16 cellular contexts compared by ENCODE assay signal in genomic region chr17:29091591-29092291, GRCh38. TPM values are rescaled to one million over a fixed set of nuclear protein-coding genes. Genes with fewer than 3 reads are reported as not detected.
DNase-seq lines count a peak whose midpoint lies in the region; ATAC-seq, FAIRE-seq and TF ChIP-seq lines count a peak whose summit lies in the region.
"Had no signal": no experiment of that assay in that cellular context is flagged by ENCODE, and none has a peak within 500 bp of the region (broad histone marks: within the 10 kb centered on the region; RNA-seq: fewer than 3 reads in every experiment).

No MANE protein-coding gene starts in this region.

- no peak for FAIRE-seq in urothelium cell line (lab: Jason Lieb, UNC)
- FAIRE-seq: GM19239 had no signal

- 0 out of 2 replicates have a peak, but pooled peaks cover 6% of the 10 kb centered on the region for H3K36me3 ChIP-seq in Panc1 (ENCODE audit: control insufficient read depth, insufficient read depth, low read length)

- H3K4me3 ChIP-seq in Panc1 (ENCODE audit: low read depth in 2 of 2, low read length in 2 of 2), result no peak overlapping the region
- H3K4me3 ChIP-seq: cardiac muscle cell, GM23338, MG63 had no signal

- H3K4me1 Mint-ChIP-seq in endothelial cell (ENCODE audit: unreplicated experiment) (peaks cover 11% of the 10 kb centered on the region), T-helper 17 cell (peaks cover 3% of the 10 kb centered on the region)

- CTCF ChIA-PET in Panc1 (lab: Charles Lee), result interaction anchor here (0.9 to 1.8 kb wide), 3 partner anchors 24 to 133 kb away, joined by 3 to 8 read pairs (median 4); no protein-coding TSS in a partner anchor

- no peaks in the 10 kb centered on the region for H3K9me3 Mint-ChIP-seq in endothelial cell (ENCODE audit: unreplicated experiment)
- H3K9me3 Mint-ChIP-seq: activated CD4-positive, alpha-beta memory T cell treated with anti-CD3 and anti-CD28 coated beads for 36 hours; T-helper 1 cell treated with Interleukin-12 subunit alpha and Interleukin-12 subunit beta and Interleukin-4 antibody, amounts not matched to agents 30 μg/mL and 1 μg/mL, for 36 hours had no signal

- H3K27me3 Mint-ChIP-seq in endothelial cell (ENCODE audit: unreplicated experiment), result peaks cover 11% of the 10 kb centered on the region
- H3K27me3 Mint-ChIP-seq in T-helper 17 cell, result no peaks in the 10 kb centered on the region
- H3K27me3 Mint-ChIP-seq: activated CD4-positive, alpha-beta memory T cell treated with anti-CD3 and anti-CD28 coated beads for 36 hours had no signal

- H3K36me3 Mint-ChIP-seq in endothelial cell (ENCODE audit: low read depth, unreplicated experiment) (peaks cover 53% of the 10 kb centered on the region), T-helper 17 cell (ENCODE audit: low read depth) (peaks cover 13% of the 10 kb centered on the region)

- H3K27ac Mint-ChIP-seq in endothelial cell (ENCODE audit: unreplicated experiment) (peak overlapping the region; percentile 30), T-helper 17 cell (no peak overlapping the region)
- H3K27ac Mint-ChIP-seq: activated CD4-positive, alpha-beta memory T cell treated with anti-CD3 and anti-CD28 coated beads for 36 hours; GM23338; T-helper 1 cell treated with Interleukin-12 subunit alpha and Interleukin-12 subunit beta and Interleukin-4 antibody, amounts not matched to agents 30 μg/mL and 1 μg/mL, for 36 hours had no signal

- in situ Hi-C loops in Panc1 (cut with HindIII; ENCODE audit: low pct_unique_long_range_greater_than_20kb, low sequenced_read_pairs), result no loop called here

- no peak overlapping the region for H3K27ac ChIP-seq in Panc1 (ENCODE audit: low read length)
- H3K27ac ChIP-seq: cardiac muscle cell had no signal

- H3K4me1 ChIP-seq in Panc1 (ENCODE audit: control insufficient read depth, insufficient read depth, low read length), result no peaks in the 10 kb centered on the region

- POLR2A ChIA-PET in Panc1 (lab: Charles Lee), result interaction anchor here (0.5 to 0.6 kb wide), 2 partner anchors 87 to 133 kb away, joined by 4 to 6 read pairs; no protein-coding TSS in a partner anchor

- TF ChIP-seq CTCF in Panc1 (IDR thresholded peaks at IDR 0.05) (no peak), endothelial cell (IDR thresholded peaks at IDR 0.05; ENCODE audit: unreplicated experiment) (no peak)

- H3K4me3 Mint-ChIP-seq in endothelial cell (ENCODE audit: unreplicated experiment) (no peak overlapping the region), T-helper 17 cell (no peak overlapping the region)
- H3K4me3 Mint-ChIP-seq: activated CD4-positive, alpha-beta memory T cell treated with anti-CD3 and anti-CD28 coated beads for 36 hours; GM23338; T-helper 1 cell treated with Interleukin-12 subunit alpha and Interleukin-12 subunit beta and Interleukin-4 antibody, amounts not matched to agents 30 μg/mL and 1 μg/mL, for 36 hours had no signal

- no TSS peak for BruUV-seq in Panc1 (replicated peaks; lab: Mats Ljungman, UMichigan)

- intact Hi-C loops in Panc1 (cut with micrococcal nuclease; ENCODE audit: unreplicated experiment), result no loop called here

- ATAC-seq in Panc1 (0 out of 2 replicates have a peak, but pooled peaks have one; percentile 24), T-helper 17 cell (no peak)
- ATAC-seq: stimulated activated naive CD8-positive, alpha-beta T cell treated with anti-CD3 and anti-CD28 coated beads, Interleukin-15, Interleukin-2, amounts not matched to agents 100 U/mL and 50 U/mL, for 24 hours had no signal

- H3K9me3 ChIP-seq in Panc1 (ENCODE audit: control insufficient read depth, insufficient read depth, low read depth, low read length) (no peaks in the 10 kb centered on the region), T-helper 17 cell (ENCODE audit: control insufficient read depth, low read length, poor library complexity, severe bottlenecking) (no peaks in the 10 kb centered on the region)
- H3K9me3 ChIP-seq: MG63 had no signal

- H3K27me3 ChIP-seq in Panc1 (ENCODE audit: control insufficient read depth, insufficient read depth, low read length), result no peaks in the 10 kb centered on the region
- H3K27me3 ChIP-seq: cardiac muscle cell, MG63 had no signal

- DNase-seq in COLO668 (lab: John Stamatoyannopoulos, UW; ENCODE audit: unreplicated experiment) (peak; percentile 6), NCI-H1694 treated with DMSO at 0.1 percent for 48 hours (lab: John Stamatoyannopoulos, UW) (peak; percentile 64), Panc1 (ENCODE audit: low read depth, low spot score) (no peak), endothelial cell (ENCODE audit: low spot score) (no peak), mesenteric fat pad (ENCODE audit: low spot score) (no peak), T-helper 17 cell (no peak), iPS-NIHi7 (ENCODE audit: extremely low spot score) (no peak), urothelium cell line (ENCODE audit: low spot score) (no peak)
- DNase-seq: activated CD4-positive, alpha-beta memory T cell treated with anti-CD3 and anti-CD28 coated beads for 36 hours; MG63; stimulated activated CD4-positive, alpha-beta T cell treated with anti-CD3 and anti-CD28 coated beads, Interleukin-4, amount 100 ng/mL, for 24 hours; stimulated activated naive CD8-positive, alpha-beta T cell treated with anti-CD3 and anti-CD28 coated beads, Interleukin-15, Interleukin-2, amounts not matched to agents 100 U/mL and 50 U/mL, for 24 hours had no signal

RNA-seq across cellular contexts. Expression of gene PIPOX, which starts 48.8 kb away (rescaled TPM):
- total RNA-seq in Panc1 (2021; ENCODE audit: unreplicated experiment), result 2.4 TPM
- 0.34 TPM for polyA plus RNA-seq in Panc1 (2012; ENCODE audit: insufficient read length)
- total RNA-seq in endothelial cell (ENCODE audit: unreplicated experiment), result 3.3 TPM
- 1.3 TPM for total RNA-seq in mesenteric fat pad
- total RNA-seq in T-helper 17 cell, result 1 to 10 TPM; 2.2 to 2.5 TPM

Comparison
In these comparisons a context has a peak if more than half of its experiments do, and no peak if none do; other contexts are left out.
1. DNase-seq: peak in COLO668 (single experiment) and NCI-H1694 treated with DMSO at 0.1 percent for 48 hours (single experiment); none in Panc1 (single experiment), endothelial cell (single experiment), mesenteric fat pad (single experiment), T-helper 17 cell (0 of 3), iPS-NIHi7 (single experiment) and urothelium cell line (single experiment).